Comparison of ENCODE assay signal across 12 cellular contexts in the genomic region with DNA sequence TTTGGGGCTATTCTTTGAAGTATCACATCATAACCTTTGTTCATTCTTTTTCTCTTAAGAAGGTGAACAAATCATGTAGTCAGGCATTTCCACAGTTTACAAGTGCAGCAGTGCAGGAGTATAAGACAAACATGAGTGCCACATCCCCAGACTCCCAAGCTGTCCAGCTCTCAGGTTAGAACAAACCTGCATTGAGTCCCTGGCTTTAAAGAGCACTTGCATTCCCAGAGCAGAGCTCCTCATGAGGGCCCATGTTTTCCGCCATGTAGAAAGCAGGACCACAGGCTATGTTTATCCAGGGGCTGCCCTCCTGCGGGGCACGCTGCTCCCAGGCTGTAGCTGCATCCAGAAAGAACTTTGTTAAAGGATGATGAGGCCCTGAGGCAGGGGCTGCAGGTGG.
DNase-seq lines count a peak whose midpoint lies in the region; ATAC-seq and TF ChIP-seq lines count a peak whose summit lies in the region.
"Had no signal": no experiment of that assay in that cellular context is flagged by ENCODE, and none has a peak within 500 bp of the region (broad histone marks: within the 10 kb centered on the region; RNA-seq: fewer than 3 reads in every experiment).

No MANE protein-coding gene starts in this region.

- H3K4me1 ChIP-seq in neuronal stem cell (ENCODE audit: control insufficient read depth in 2 of 2, insufficient read depth in 1 of 2, low read depth in 1 of 2, low read length in 2 of 2): peaks cover 3 to 12% of the 10 kb centered on the region in 2 donors
- no peaks in the 10 kb centered on the region for H3K4me1 ChIP-seq in prostate gland (replicated peaks)
- H3K4me1 ChIP-seq: HAP-1 had no signal

- H3K27ac Mint-ChIP-seq in WTC11: no peak overlapping the region
- H3K27ac Mint-ChIP-seq: CD4-positive, alpha-beta memory T cell had no signal

- no peak overlapping the region for H2BK15ac ChIP-seq in neuronal stem cell (ENCODE audit: low read length)

- no peak overlapping the region for H3K23ac ChIP-seq in neuronal stem cell (ENCODE audit: low read depth, low read length, poor library complexity)

- no peaks in the 10 kb centered on the region for H3K36me3 Mint-ChIP-seq in WTC11
- H3K36me3 Mint-ChIP-seq: CD4-positive, alpha-beta memory T cell had no signal

- TF ChIP-seq CTCF in WTC11 (IDR thresholded peaks at IDR 0.05): no peak
- TF ChIP-seq CTCF in prostate gland (IDR thresholded peaks at IDR 0.05): no peak

- H3K4ac ChIP-seq in neuronal stem cell (ENCODE audit: low read length): no peak overlapping the region

- H3K9me3 Mint-ChIP-seq in WTC11: no peaks in the 10 kb centered on the region

- no peak overlapping the region for H4K8ac ChIP-seq in neuronal stem cell (ENCODE audit: low read depth, low read length)

- POLR2A ChIA-PET in WTC11 (lab: Charles Lee): interaction anchor here (0.8 kb wide), 1 partner anchor 16 kb away, joined by 3 read pairs; no protein-coding TSS in a partner anchor

- H3K4me3 ChIP-seq in H7 (ENCODE audit: insufficient read depth, low read depth, low read length): no peak overlapping the region
- H3K4me3 ChIP-seq in neuronal stem cell (ENCODE audit: low read length in 2 of 2): no peak overlapping the region
- no peak overlapping the region for H3K4me3 ChIP-seq in prostate gland
- H3K4me3 ChIP-seq: HAP-1 had no signal

- H3K27me3 Mint-ChIP-seq in WTC11 (ENCODE audit: low read depth): no peaks in the 10 kb centered on the region; the same call in 1 of the 2 replicates

- no peak overlapping the region for H2BK5ac ChIP-seq in neuronal stem cell (ENCODE audit: low read length)

- no peaks in the 10 kb centered on the region for H3K27me3 ChIP-seq in H7 (ENCODE audit: control insufficient read depth, insufficient read depth, low read length)
- H3K27me3 ChIP-seq in neuronal stem cell (ENCODE audit: control insufficient read depth in 3 of 3, insufficient read depth in 3 of 3, low read depth in 1 of 3, low read length in 3 of 3): no peaks in the 10 kb centered on the region
- no peaks in the 10 kb centered on the region for H3K27me3 ChIP-seq in prostate gland (replicated peaks; ENCODE audit: insufficient read depth)

- no peak overlapping the region for H2BK120ac ChIP-seq in neuronal stem cell (ENCODE audit: low read depth, low read length)

- no peak overlapping the region for H3K4me2 ChIP-seq in neuronal stem cell (ENCODE audit: insufficient read depth, low read length, poor library complexity, severe bottlenecking)
- H3K4me2 ChIP-seq: KMS-11 had no signal

- peak overlapping the region; percentile 69 for H3K18ac ChIP-seq in neuronal stem cell (ENCODE audit: low read length)

- no peaks in the 10 kb centered on the region for H3K9me3 ChIP-seq in neuronal stem cell (replicated peaks in 1 of 2; ENCODE audit: control insufficient read depth in 2 of 2, insufficient read depth in 1 of 2, low read depth in 1 of 2, low read length in 2 of 2)
- no peaks in the 10 kb centered on the region for H3K9me3 ChIP-seq in prostate gland
- H3K9me3 ChIP-seq: HAP-1 had no signal

- H3K4me1 Mint-ChIP-seq in WTC11: peaks cover 21% of the 10 kb centered on the region

- TF ChIP-seq POLR2A in prostate gland (IDR thresholded peaks at IDR 0.05): no peak

- H3K27ac ChIP-seq in neuronal stem cell (replicated peaks; ENCODE audit: low read length): no peak overlapping the region
- H3K27ac ChIP-seq in prostate gland: no peak overlapping the region
- H3K27ac ChIP-seq: C4-2B, KMS-11 had no signal

- WGBS in neuronal stem cell (ENCODE audit: extremely low coverage in 2 of 2, insufficient read length in 2 of 2, insufficient replicate concordance in 1 of 2), 2 donors: no CpG with 5 or more reads among the region's 3 CpGs
- WGBS in prostate gland: 97% methylated on average over 3 of the region's 3 CpGs

- no peak overlapping the region for H3K4me3 Mint-ChIP-seq in WTC11
- H3K4me3 Mint-ChIP-seq: CD4-positive, alpha-beta memory T cell had no signal

- no peaks in the 10 kb centered on the region for H3K36me3 ChIP-seq in H7 (replicated peaks; ENCODE audit: control insufficient read depth, insufficient read depth, low read length)
- H3K36me3 ChIP-seq in neuronal stem cell (replicated peaks in 1 of 2; ENCODE audit: control insufficient read depth in 2 of 2, insufficient read depth in 2 of 2, low read length in 2 of 2): no peaks in the 10 kb centered on the region
- no peaks in the 10 kb centered on the region for H3K36me3 ChIP-seq in prostate gland
- H3K36me3 ChIP-seq: HAP-1 had no signal

- no peak overlapping the region for H2AFZ ChIP-seq in neuronal stem cell (ENCODE audit: low read length)

- DNase-seq in H7: peak; percentile 73
- no peak for DNase-seq in WTC11 (ENCODE audit: low spot score)
- no peak for DNase-seq in neuronal stem cell (ENCODE audit: low spot score)
- DNase-seq in prostate gland (ENCODE audit: low spot score): no peak
- DNase-seq in NCI-H82 (lab: John Stamatoyannopoulos, UW): no peak
- DNase-seq in AG08396 (ENCODE audit: low spot score): no peak
- DNase-seq: ACHN; AML-193; CD4-positive, alpha-beta memory T cell had no signal

- intact Hi-C loops in prostate gland (cut with DNase I): no loop called here

- no peaks in the 10 kb centered on the region for H3K79me1 ChIP-seq in neuronal stem cell (ENCODE audit: low read depth, low read length)

- no peak overlapping the region for H2AK5ac ChIP-seq in neuronal stem cell (ENCODE audit: low read depth, low read length)

- no peak overlapping the region for H3K9ac ChIP-seq in neuronal stem cell (ENCODE audit: low read depth, low read length, poor library complexity)
- H3K9ac ChIP-seq: KMS-11 had no signal

- ATAC-seq in WTC11: 0 out of 2 replicates have a peak, but pooled peaks have one; percentile 28

- H4K91ac ChIP-seq in neuronal stem cell (ENCODE audit: low read depth, low read length, poor library complexity): no peak overlapping the region

- CTCF ChIA-PET in WTC11 (lab: Charles Lee): no interaction called here

- no peak overlapping the region for H3K14ac ChIP-seq in neuronal stem cell (ENCODE audit: low read length)

- H2BK12ac ChIP-seq in neuronal stem cell (ENCODE audit: low read length): no peak overlapping the region

TF ChIP-seq in WTC11, 78 proteins besides CTCF, POLR2A, EP300 and RAD21 (continues in another document):
- TF ChIP-seq, protein P1, sequence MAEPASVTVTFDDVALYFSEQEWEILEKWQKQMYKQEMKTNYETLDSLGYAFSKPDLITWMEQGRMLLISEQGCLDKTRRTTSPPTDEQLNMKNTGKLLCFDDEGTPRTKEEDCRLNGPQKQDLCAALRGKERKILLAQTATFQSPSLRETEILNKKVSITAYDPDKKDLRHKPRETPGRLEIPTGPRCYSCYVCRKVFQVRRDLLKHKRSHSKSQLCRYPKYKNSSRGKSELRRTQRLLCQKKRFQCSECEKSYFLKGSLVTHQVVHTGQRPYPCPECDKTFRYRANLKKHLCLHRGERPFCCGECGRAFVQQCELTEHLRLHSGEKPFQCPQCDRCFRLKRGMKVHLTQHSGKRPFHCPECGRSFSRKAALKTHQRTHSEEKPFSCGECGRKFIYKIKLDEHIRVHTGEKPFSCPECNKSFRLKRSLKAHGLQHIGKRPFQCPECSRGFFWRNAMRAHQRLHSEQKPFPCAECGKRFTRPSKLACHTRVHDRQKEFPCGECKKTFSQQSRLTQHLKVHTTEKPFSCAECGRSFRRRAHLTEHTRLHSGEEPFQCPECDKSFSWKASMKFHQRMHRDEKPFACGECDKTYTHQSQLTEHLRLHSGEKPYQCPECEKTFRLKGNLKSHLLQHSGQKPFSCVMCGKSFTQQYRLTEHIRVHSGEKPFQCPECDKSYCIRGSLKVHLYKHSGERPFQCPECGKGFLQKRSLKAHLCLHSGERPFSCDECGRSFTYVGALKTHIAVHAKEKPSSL (CRISPR knock-in tag; conservative IDR thresholded peaks at IDR 0.05): no peak
- TF ChIP-seq ZNF232 (CRISPR knock-in tag; IDR thresholded peaks at IDR 0.05) (no peak), CBFB (CRISPR knock-in tag; IDR thresholded peaks at IDR 0.05; ENCODE audit: low read depth) (no peak), RORB (CRISPR knock-in tag; IDR thresholded peaks at IDR 0.05) (no peak), PRRX2 (CRISPR knock-in tag; IDR thresholded peaks at IDR 0.05) (no peak)
- TF ChIP-seq, protein P2, sequence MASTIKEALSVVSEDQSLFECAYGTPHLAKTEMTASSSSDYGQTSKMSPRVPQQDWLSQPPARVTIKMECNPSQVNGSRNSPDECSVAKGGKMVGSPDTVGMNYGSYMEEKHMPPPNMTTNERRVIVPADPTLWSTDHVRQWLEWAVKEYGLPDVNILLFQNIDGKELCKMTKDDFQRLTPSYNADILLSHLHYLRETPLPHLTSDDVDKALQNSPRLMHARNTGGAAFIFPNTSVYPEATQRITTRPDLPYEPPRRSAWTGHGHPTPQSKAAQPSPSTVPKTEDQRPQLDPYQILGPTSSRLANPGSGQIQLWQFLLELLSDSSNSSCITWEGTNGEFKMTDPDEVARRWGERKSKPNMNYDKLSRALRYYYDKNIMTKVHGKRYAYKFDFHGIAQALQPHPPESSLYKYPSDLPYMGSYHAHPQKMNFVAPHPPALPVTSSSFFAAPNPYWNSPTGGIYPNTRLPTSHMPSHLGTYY (CRISPR knock-in tag; IDR thresholded peaks at IDR 0.05): no peak
- TF ChIP-seq, protein P3, sequence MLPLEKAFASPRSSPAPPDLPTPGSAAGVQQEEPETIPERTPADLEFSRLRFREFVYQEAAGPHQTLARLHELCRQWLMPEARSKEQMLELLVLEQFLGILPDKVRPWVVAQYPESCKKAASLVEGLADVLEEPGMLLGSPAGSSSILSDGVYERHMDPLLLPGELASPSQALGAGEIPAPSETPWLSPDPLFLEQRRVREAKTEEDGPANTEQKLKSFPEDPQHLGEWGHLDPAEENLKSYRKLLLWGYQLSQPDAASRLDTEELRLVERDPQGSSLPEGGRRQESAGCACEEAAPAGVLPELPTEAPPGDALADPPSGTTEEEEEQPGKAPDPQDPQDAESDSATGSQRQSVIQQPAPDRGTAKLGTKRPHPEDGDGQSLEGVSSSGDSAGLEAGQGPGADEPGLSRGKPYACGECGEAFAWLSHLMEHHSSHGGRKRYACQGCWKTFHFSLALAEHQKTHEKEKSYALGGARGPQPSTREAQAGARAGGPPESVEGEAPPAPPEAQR (CRISPR knock-in tag; IDR thresholded peaks at IDR 0.05): no peak
